In the genomic region with DNA sequence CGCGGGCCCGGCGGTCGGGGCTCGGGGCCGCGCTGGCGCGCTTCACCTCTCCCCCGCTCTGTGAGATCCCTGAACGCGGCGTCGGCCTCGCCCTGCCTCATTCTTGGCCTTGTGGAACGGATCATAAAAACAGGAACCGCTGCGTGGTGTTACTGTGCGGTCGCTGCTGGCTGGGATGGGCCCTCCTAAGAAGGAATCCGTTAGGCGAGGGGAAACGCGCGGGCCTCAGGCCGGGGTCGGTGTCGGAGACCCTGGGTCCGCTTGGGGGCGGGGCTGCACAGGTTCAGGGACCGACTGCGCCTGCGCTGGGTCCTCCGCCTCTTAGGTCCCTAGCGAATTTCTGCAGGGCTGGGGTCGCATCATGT, we compare ENCODE assay signal across 8 cellular contexts. TPM values are rescaled to one million over a fixed set of nuclear protein-coding genes. Genes with fewer than 3 reads are reported as not detected.
DNase-seq lines count a peak whose midpoint lies in the region; ATAC-seq and TF ChIP-seq lines count a peak whose summit lies in the region.

No MANE protein-coding gene starts in this region.

- H3K9me3 ChIP-seq in A673 (ENCODE audit: low read depth, low read length, poor library complexity, severe bottlenecking) (no peaks in the 10 kb centered on the region), liver (ENCODE audit: control insufficient read depth in 4 of 4, low read length in 3 of 4) (no peaks in the 10 kb centered on the region)

- WGBS in liver: under 1% methylated on average over 37 of the region's 37 CpGs

- POLR2A ChIA-PET in A673 (lab: Charles Lee; ENCODE audit: low non-redundant PET): no interaction called here

- peaks cover 17% of the 10 kb centered on the region for H3K4me1 Mint-ChIP-seq in dendritic cell treated with granulocyte-macrophage colony-stimulating factor and Interleukin-4, amounts not matched to agents 40 ng/mL and 50 ng/mL, for 4 days (ENCODE audit: low read depth)

- no peaks in the 10 kb centered on the region for H3K27me3 ChIP-seq in A673 (replicated peaks; ENCODE audit: insufficient read depth, low read depth, low read length, poor library complexity)
- H3K27me3 ChIP-seq in liver (ENCODE audit: control insufficient read depth in 4 of 4, insufficient read depth in 4 of 4, low read length in 3 of 4): no peaks in the 10 kb centered on the region

- H3K4me1 ChIP-seq in A673 (ENCODE audit: insufficient read depth, low read length, poor library complexity, severe bottlenecking): peaks cover 24% of the 10 kb centered on the region
- peaks cover 0 to 22% (median 16%) of the 10 kb centered on the region in 4 donors for H3K4me1 ChIP-seq in liver (ENCODE audit: control insufficient read depth in 4 of 4, insufficient read depth in 4 of 4, low read length in 3 of 4)

- H3K4me3 Mint-ChIP-seq in dendritic cell treated with granulocyte-macrophage colony-stimulating factor and Interleukin-4, amounts not matched to agents 40 ng/mL and 50 ng/mL, for 4 days: peak overlapping the region; percentile 95

- peak overlapping the region; percentile 99 for H3K27ac Mint-ChIP-seq in dendritic cell treated with granulocyte-macrophage colony-stimulating factor and Interleukin-4, amounts not matched to agents 40 ng/mL and 50 ng/mL, for 4 days

- peaks cover 29% of the 10 kb centered on the region for H3K36me3 Mint-ChIP-seq in dendritic cell treated with granulocyte-macrophage colony-stimulating factor and Interleukin-4, amounts not matched to agents 40 ng/mL and 50 ng/mL, for 4 days (ENCODE audit: low read depth)

- ATAC-seq in GM18861 (IDR thresholded peaks at IDR 0.05; ENCODE audit: unreplicated experiment) (peak; percentile 10), HG03103 (IDR thresholded peaks at IDR 0.05; ENCODE audit: low read depth, unreplicated experiment) (peak; percentile 25)

- H3K36me3 ChIP-seq in A673 (ENCODE audit: insufficient read depth, low read length, poor library complexity, severe bottlenecking): peaks cover 43% of the 10 kb centered on the region
- H3K36me3 ChIP-seq in liver (ENCODE audit: control insufficient read depth in 4 of 4, insufficient read depth in 3 of 4, low read depth in 1 of 4, low read length in 3 of 4): no peaks in the 10 kb centered on the region

- peak overlapping the region; percentile 1 to 80 for H3K9ac ChIP-seq in liver (ENCODE audit: low read depth in 1 of 2, low read length in 2 of 2)

- H3K4me3 ChIP-seq in A673 (ENCODE audit: low read depth, low read length, poor library complexity, severe bottlenecking) (peak overlapping the region; percentile 87), liver (ENCODE audit: low read depth in 1 of 3, low read length in 3 of 3) (peak overlapping the region; percentile 81 to 99 (median 83))

- DNase-seq in A673 (ENCODE audit: low spot score) (peak; percentile 83), NCI-H460 (ENCODE audit: extremely low read depth, low read depth) (peak; percentile 43)
- DNase-seq in activated CD4-positive, alpha-beta T cell treated with anti-CD3 and anti-CD28 coated beads, Interleukin-2, amount 50 U/mL, for 1 hour: peak; percentile 72
- peak; percentile 83 for DNase-seq in stimulated activated CD4-positive, alpha-beta T cell treated with anti-CD3 and anti-CD28 coated beads, Interleukin-4, amount 100 ng/mL, for 24 hours

- H3K27ac ChIP-seq in A673 (ENCODE audit: low read depth, low read length, poor library complexity, severe bottlenecking) (peak overlapping the region; percentile 91), liver (ENCODE audit: low read depth in 1 of 2, low read length in 2 of 2) (peak overlapping the region; percentile 66 to 85)

- no peaks in the 10 kb centered on the region for H3K9me3 Mint-ChIP-seq in dendritic cell treated with granulocyte-macrophage colony-stimulating factor and Interleukin-4, amounts not matched to agents 40 ng/mL and 50 ng/mL, for 4 days

- TF ChIP-seq CTCF in A673 (conservative IDR thresholded peaks at IDR 0.05; ENCODE audit: low read depth, low read length) (no peak), liver (IDR thresholded peaks at IDR 0.05; ENCODE audit: low read depth, low read length, missing input control) (no peak)

- TF ChIP-seq RAD21 in liver (IDR thresholded peaks at IDR 0.05): no peak

- CTCF ChIA-PET in A673 (lab: Charles Lee): no interaction called here

- H3K27me3 Mint-ChIP-seq in dendritic cell treated with granulocyte-macrophage colony-stimulating factor and Interleukin-4, amounts not matched to agents 40 ng/mL and 50 ng/mL, for 4 days: no peaks in the 10 kb centered on the region

- intact Hi-C loops in A673 (cut with micrococcal nuclease; ENCODE audit: unreplicated experiment): loop anchor here (10.0 kb wide), 1 partner anchor 441 kb away; a partner anchor contains a TSS
- intact Hi-C loops in dendritic cell treated with granulocyte-macrophage colony-stimulating factor and Interleukin-4, amounts not matched to agents 40 ng/mL and 50 ng/mL, for 4 days (cut with micrococcal nuclease): loop anchor here (1.0 kb wide), 1 partner anchor 197 kb away; a partner anchor contains a TSS

- BruUV-seq in A673 (replicated peaks; lab: Mats Ljungman, UMichigan): no TSS peak

TF ChIP-seq in liver, 16 proteins besides CTCF, POLR2A, EP300 and RAD21:
- no peak for TF ChIP-seq FOXA1 (IDR thresholded peaks at IDR 0.05)
- no peak for TF ChIP-seq TAF1 (conservative IDR thresholded peaks at IDR 0.05)
- TF ChIP-seq EGR1 (IDR thresholded peaks at IDR 0.05; ENCODE audit: low read depth in 2 of 2): no peak
- TF ChIP-seq, protein P1, sequence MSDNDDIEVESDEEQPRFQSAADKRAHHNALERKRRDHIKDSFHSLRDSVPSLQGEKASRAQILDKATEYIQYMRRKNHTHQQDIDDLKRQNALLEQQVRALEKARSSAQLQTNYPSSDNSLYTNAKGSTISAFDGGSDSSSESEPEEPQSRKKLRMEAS (IDR thresholded peaks at IDR 0.05): no peak
- TF ChIP-seq HNF4A (conservative IDR thresholded peaks at IDR 0.05): no peak
- no peak for TF ChIP-seq GABPA (IDR thresholded peaks at IDR 0.05 in 1 of 2, conservative IDR thresholded peaks at IDR 0.05 in 1 of 2)
- TF ChIP-seq HNF4G (IDR thresholded peaks at IDR 0.05): no peak
- TF ChIP-seq, protein P2, sequence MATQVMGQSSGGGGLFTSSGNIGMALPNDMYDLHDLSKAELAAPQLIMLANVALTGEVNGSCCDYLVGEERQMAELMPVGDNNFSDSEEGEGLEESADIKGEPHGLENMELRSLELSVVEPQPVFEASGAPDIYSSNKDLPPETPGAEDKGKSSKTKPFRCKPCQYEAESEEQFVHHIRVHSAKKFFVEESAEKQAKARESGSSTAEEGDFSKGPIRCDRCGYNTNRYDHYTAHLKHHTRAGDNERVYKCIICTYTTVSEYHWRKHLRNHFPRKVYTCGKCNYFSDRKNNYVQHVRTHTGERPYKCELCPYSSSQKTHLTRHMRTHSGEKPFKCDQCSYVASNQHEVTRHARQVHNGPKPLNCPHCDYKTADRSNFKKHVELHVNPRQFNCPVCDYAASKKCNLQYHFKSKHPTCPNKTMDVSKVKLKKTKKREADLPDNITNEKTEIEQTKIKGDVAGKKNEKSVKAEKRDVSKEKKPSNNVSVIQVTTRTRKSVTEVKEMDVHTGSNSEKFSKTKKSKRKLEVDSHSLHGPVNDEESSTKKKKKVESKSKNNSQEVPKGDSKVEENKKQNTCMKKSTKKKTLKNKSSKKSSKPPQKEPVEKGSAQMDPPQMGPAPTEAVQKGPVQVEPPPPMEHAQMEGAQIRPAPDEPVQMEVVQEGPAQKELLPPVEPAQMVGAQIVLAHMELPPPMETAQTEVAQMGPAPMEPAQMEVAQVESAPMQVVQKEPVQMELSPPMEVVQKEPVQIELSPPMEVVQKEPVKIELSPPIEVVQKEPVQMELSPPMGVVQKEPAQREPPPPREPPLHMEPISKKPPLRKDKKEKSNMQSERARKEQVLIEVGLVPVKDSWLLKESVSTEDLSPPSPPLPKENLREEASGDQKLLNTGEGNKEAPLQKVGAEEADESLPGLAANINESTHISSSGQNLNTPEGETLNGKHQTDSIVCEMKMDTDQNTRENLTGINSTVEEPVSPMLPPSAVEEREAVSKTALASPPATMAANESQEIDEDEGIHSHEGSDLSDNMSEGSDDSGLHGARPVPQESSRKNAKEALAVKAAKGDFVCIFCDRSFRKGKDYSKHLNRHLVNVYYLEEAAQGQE (IDR thresholded peaks at IDR 0.05): no peak
- TF ChIP-seq, protein P3, sequence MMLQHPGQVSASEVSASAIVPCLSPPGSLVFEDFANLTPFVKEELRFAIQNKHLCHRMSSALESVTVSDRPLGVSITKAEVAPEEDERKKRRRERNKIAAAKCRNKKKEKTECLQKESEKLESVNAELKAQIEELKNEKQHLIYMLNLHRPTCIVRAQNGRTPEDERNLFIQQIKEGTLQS (IDR thresholded peaks at IDR 0.05): no peak
- TF ChIP-seq SP1 (IDR thresholded peaks at IDR 0.05): no peak
- no peak for TF ChIP-seq FOXA2 (IDR thresholded peaks at IDR 0.05)
- no peak for TF ChIP-seq NR2F2 (IDR thresholded peaks at IDR 0.05)
- no peak for TF ChIP-seq RXRA (IDR thresholded peaks at IDR 0.05)
- TF ChIP-seq JUND (IDR thresholded peaks at IDR 0.05): no peak

RNA-seq across cellular contexts. Expression of a gene that starts 0.4 kb away (rescaled TPM):
- 104 and 105 TPM in 2 replicates for total RNA-seq in A673 (2021)
- total RNA-seq in NCI-H460 (2014; rRNA removed; shearing (Covaris generic)): 26.5 and 32.3 TPM in 2 replicates
- polyA plus RNA-seq in NCI-H460 (2014; cell fraction: nucleus; rRNA removed): 23.8 and 26.7 TPM in 2 replicates
- 10 to 100 TPM in 1 of 2 donors, 1 to 10 TPM in 1; 2.7 to 40.9 TPM for total RNA-seq in liver
- polyA plus RNA-seq in liver: 1 to 10 TPM; 2.4 to 3.0 TPM

RNA-seq across cellular contexts. Expression of a gene that starts 5.2 kb away (rescaled TPM):
- total RNA-seq in A673 (2021) (48.4 and 52.9 TPM in 2 replicates), liver (10 to 100 TPM; 20.1 to 34.6 TPM)
- 28.4 and 35.3 TPM in 2 replicates for total RNA-seq in NCI-H460 (2014; rRNA removed; shearing (Covaris generic))
- 47.1 and 91.5 TPM in 2 replicates for polyA plus RNA-seq in NCI-H460 (2014; cell fraction: nucleus; rRNA removed)
- polyA plus RNA-seq in liver: 10 to 100 TPM; 10.1 to 32.3 TPM

RNA-seq across cellular contexts. Expression of a gene that starts 49.7 kb away (rescaled TPM):
- total RNA-seq in A673 (2021): 0.13 and 0.39 TPM in 2 replicates
- total RNA-seq in NCI-H460 (2014; rRNA removed; shearing (Covaris generic)): 0.07 and 0.23 TPM in 2 replicates
- 0.29 and 0.64 TPM in 2 replicates for polyA plus RNA-seq in NCI-H460 (2014; cell fraction: nucleus; rRNA removed)
- total RNA-seq in liver: 1 to 10 TPM; 1.1 to 2.8 TPM
- 1 to 10 TPM in 1 of 2 donors, under 1 TPM in 1; 0.74 to 1.7 TPM for polyA plus RNA-seq in liver

Comparison
In these comparisons a context has a peak if more than half of its experiments do, and no peak if none do; other contexts are left out.
1. Peak in every context shown above with its lines: DNase-seq, ATAC-seq, H3K4me3 ChIP-seq and H3K27ac ChIP-seq.